ENCODE assay signal across 9 cellular contexts in the genomic region with DNA sequence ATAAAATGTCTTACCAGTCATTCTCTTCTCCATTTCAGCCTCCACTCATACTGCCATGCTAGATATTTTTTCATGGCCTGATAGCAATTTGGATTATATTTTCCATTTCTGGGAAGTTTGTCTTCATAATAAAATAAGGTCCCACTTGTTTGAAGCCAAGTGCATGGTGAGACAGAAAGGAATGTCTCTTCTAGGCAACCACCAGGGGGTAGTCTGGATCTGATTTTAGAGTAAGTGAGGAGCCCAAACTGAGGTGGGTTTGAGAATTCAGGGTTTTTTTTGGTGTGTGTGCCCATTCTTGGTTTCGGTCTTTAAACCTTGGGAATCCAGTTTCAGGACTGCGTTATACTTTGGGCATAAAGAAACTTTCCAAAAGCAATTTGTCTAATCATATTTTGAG.
DNase-seq lines count a peak whose midpoint lies in the region; ATAC-seq and TF ChIP-seq lines count a peak whose summit lies in the region.
"Had no signal": no experiment of that assay in that cellular context is flagged by ENCODE, and none has a peak within 500 bp of the region (broad histone marks: within the 10 kb centered on the region; RNA-seq: fewer than 3 reads in every experiment).

No MANE protein-coding gene starts in this region.

- no peak overlapping the region for H3K4me3 Mint-ChIP-seq in HFFc6
- no peak overlapping the region for H3K4me3 Mint-ChIP-seq in activated T-helper 2 cell treated with anti-CD3 and anti-CD28 coated beads, Interferon-gamma antibody, Interleukin-2, Interleukin-4, amounts not matched to agents 10 μg/mL and 5 μg/mL and 100 μg/mL, durations not matched to agents 14 hours and 24 hours and 36 hours (ENCODE audit: low read depth)
- H3K4me3 Mint-ChIP-seq: activated naive CD8-positive, alpha-beta T cell had no signal

- H3K9me3 ChIP-seq in sigmoid colon = no peaks in the 10 kb centered on the region

- no peaks in the 10 kb centered on the region for H3K27me3 Mint-ChIP-seq in HFFc6 (ENCODE audit: insufficient read depth)
- no peaks in the 10 kb centered on the region for H3K27me3 Mint-ChIP-seq in activated T-helper 2 cell treated with anti-CD3 and anti-CD28 coated beads, Interferon-gamma antibody, Interleukin-2, Interleukin-4, amounts not matched to agents 10 μg/mL and 5 μg/mL and 100 μg/mL, durations not matched to agents 14 hours and 24 hours and 36 hours (ENCODE audit: low read depth)
- H3K27me3 Mint-ChIP-seq: activated naive CD8-positive, alpha-beta T cell had no signal

- intact Hi-C loops in sigmoid colon (cut with DNase I) = loop anchor here (2.0 to 5.0 kb wide), 2 partner anchors 316 to 354 kb away; partner anchors contain the start of gene RPRM
- intact Hi-C loops in activated T-helper 2 cell treated with anti-CD3 and anti-CD28 coated beads, Interferon-gamma antibody, Interleukin-2, Interleukin-4, amounts not matched to agents 10 μg/mL and 5 μg/mL and 100 μg/mL, durations not matched to agents 14 hours and 24 hours and 36 hours (cut with micrococcal nuclease) = loop anchor here (2.0 to 5.0 kb wide), 2 partner anchors 314 to 356 kb away; partner anchors contain the start of gene RPRM

- H3K36me3 ChIP-seq in sigmoid colon = no peaks in the 10 kb centered on the region

- no peak overlapping the region for H3K27ac Mint-ChIP-seq in HFFc6
- no peak overlapping the region for H3K27ac Mint-ChIP-seq in activated T-helper 2 cell treated with anti-CD3 and anti-CD28 coated beads, Interferon-gamma antibody, Interleukin-2, Interleukin-4, amounts not matched to agents 10 μg/mL and 5 μg/mL and 100 μg/mL, durations not matched to agents 14 hours and 24 hours and 36 hours
- H3K27ac Mint-ChIP-seq: activated naive CD8-positive, alpha-beta T cell had no signal

- H3K27ac ChIP-seq in epithelial cell of prostate = no peak overlapping the region
- no peak overlapping the region for H3K27ac ChIP-seq in sigmoid colon

- H3K27me3 ChIP-seq in sigmoid colon = no peaks in the 10 kb centered on the region

- H3K4me1 ChIP-seq in sigmoid colon = peaks cover 0 to under 1% (median 0%) of the 10 kb centered on the region in 4 donors

- peak; percentile 30 for TF ChIP-seq CTCF in HFFc6 (IDR thresholded peaks at IDR 0.05)
- peak; percentile 37 to 54 (median 48) for TF ChIP-seq CTCF in sigmoid colon (IDR thresholded peaks at IDR 0.05)

- no peak for TF ChIP-seq EP300 in sigmoid colon (IDR thresholded peaks at IDR 0.05)

- no peak for TF ChIP-seq POLR2A in sigmoid colon (IDR thresholded peaks at IDR 0.05)

- H3K4me1 Mint-ChIP-seq in HFFc6 (ENCODE audit: low read depth) = no peaks in the 10 kb centered on the region
- H3K4me1 Mint-ChIP-seq in activated T-helper 2 cell treated with anti-CD3 and anti-CD28 coated beads, Interferon-gamma antibody, Interleukin-2, Interleukin-4, amounts not matched to agents 10 μg/mL and 5 μg/mL and 100 μg/mL, durations not matched to agents 14 hours and 24 hours and 36 hours (ENCODE audit: low read depth) = no peaks in the 10 kb centered on the region

- H3K9me3 Mint-ChIP-seq in HFFc6 = peaks cover 43% of the 10 kb centered on the region
- no peaks in the 10 kb centered on the region for H3K9me3 Mint-ChIP-seq in activated T-helper 2 cell treated with anti-CD3 and anti-CD28 coated beads, Interferon-gamma antibody, Interleukin-2, Interleukin-4, amounts not matched to agents 10 μg/mL and 5 μg/mL and 100 μg/mL, durations not matched to agents 14 hours and 24 hours and 36 hours

- no peak overlapping the region for H3K4me3 ChIP-seq in sigmoid colon

- WGBS in sigmoid colon, 2 donors = 77% methylated on average over 2 of the region's 2 CpGs

- DNase-seq in D341Med (ENCODE audit: low spot score) (peak; percentile 58), HFFc6 (no peak), NCI-H510A treated with DMSO at 0.1 percent for 48 hours (lab: John Stamatoyannopoulos, UW) (peak; percentile 6), epithelial cell of prostate (ENCODE audit: low read depth, low spot score) (peak; percentile 6), sigmoid colon (no peak)
- DNase-seq in activated T-helper 2 cell treated with anti-CD3 and anti-CD28 coated beads, Interferon-gamma antibody, Interleukin-2, Interleukin-4, amounts not matched to agents 10 μg/mL and 5 μg/mL and 100 μg/mL, durations not matched to agents 14 hours and 24 hours and 36 hours (ENCODE audit: low spot score) = no peak

- no peaks in the 10 kb centered on the region for H3K36me3 Mint-ChIP-seq in HFFc6 (ENCODE audit: low read depth)
- no peaks in the 10 kb centered on the region for H3K36me3 Mint-ChIP-seq in activated T-helper 2 cell treated with anti-CD3 and anti-CD28 coated beads, Interferon-gamma antibody, Interleukin-2, Interleukin-4, amounts not matched to agents 10 μg/mL and 5 μg/mL and 100 μg/mL, durations not matched to agents 14 hours and 24 hours and 36 hours (ENCODE audit: low read depth)
- H3K36me3 Mint-ChIP-seq: activated naive CD8-positive, alpha-beta T cell had no signal

- ATAC-seq in HG03439 (IDR thresholded peaks at IDR 0.05; ENCODE audit: unreplicated experiment) (no peak), HG03442 (IDR thresholded peaks at IDR 0.05; ENCODE audit: unreplicated experiment) (no peak)

Comparison
In these comparisons a context has a peak if more than half of its experiments do, and no peak if none do; other contexts are left out.
1. DNase-seq: peak in D341Med (single experiment), NCI-H510A treated with DMSO at 0.1 percent for 48 hours (single experiment) and epithelial cell of prostate (single experiment); none in HFFc6 (single experiment), sigmoid colon (single experiment) and activated T-helper 2 cell treated with anti-CD3 and anti-CD28 coated beads, Interferon-gamma antibody, Interleukin-2, Interleukin-4, amounts not matched to agents 10 μg/mL and 5 μg/mL and 100 μg/mL, durations not matched to agents 14 hours and 24 hours and 36 hours (single experiment).